1 cellular context compared by ENCODE assay signal in genomic region chr15:60265057-60265456, GRCh38.
A peak's percentile ranks its signal among the peaks of the same experiment; 100 is the strongest.
TF ChIP-seq lines count a peak whose summit lies in the region.

No MANE protein-coding gene starts in this region.

TF ChIP-seq in K562, 482 proteins besides CTCF, POLR2A, EP300 and RAD21 (continued from another document):
- TF ChIP-seq ZNF740 (CRISPR knock-in tag; IDR thresholded peaks at IDR 0.05) (no peak), ZNF740 (tag; IDR thresholded peaks at IDR 0.05) (no peak), ZNF79 (CRISPR knock-in tag; IDR thresholded peaks at IDR 0.05; ENCODE audit: low read depth) (no peak), ZNF639 (CRISPR knock-in tag; conservative IDR thresholded peaks at IDR 0.05 in 1 of 2, IDR thresholded peaks at IDR 0.05 in 1 of 2) (no peak), ZNF586 (CRISPR knock-in tag; conservative IDR thresholded peaks at IDR 0.05) (no peak), EZH2 (IDR thresholded peaks at IDR 0.05; ENCODE audit: borderline replicate concordance, low read depth, low read length) (no peak), RAD51 (IDR thresholded peaks at IDR 0.05; ENCODE audit: borderline replicate concordance, low read depth) (peak; percentile 40; the same call in 1 of the 2 replicates), CBFA2T3 (IDR thresholded peaks at IDR 0.05) (no peak)
